In the genomic region with DNA sequence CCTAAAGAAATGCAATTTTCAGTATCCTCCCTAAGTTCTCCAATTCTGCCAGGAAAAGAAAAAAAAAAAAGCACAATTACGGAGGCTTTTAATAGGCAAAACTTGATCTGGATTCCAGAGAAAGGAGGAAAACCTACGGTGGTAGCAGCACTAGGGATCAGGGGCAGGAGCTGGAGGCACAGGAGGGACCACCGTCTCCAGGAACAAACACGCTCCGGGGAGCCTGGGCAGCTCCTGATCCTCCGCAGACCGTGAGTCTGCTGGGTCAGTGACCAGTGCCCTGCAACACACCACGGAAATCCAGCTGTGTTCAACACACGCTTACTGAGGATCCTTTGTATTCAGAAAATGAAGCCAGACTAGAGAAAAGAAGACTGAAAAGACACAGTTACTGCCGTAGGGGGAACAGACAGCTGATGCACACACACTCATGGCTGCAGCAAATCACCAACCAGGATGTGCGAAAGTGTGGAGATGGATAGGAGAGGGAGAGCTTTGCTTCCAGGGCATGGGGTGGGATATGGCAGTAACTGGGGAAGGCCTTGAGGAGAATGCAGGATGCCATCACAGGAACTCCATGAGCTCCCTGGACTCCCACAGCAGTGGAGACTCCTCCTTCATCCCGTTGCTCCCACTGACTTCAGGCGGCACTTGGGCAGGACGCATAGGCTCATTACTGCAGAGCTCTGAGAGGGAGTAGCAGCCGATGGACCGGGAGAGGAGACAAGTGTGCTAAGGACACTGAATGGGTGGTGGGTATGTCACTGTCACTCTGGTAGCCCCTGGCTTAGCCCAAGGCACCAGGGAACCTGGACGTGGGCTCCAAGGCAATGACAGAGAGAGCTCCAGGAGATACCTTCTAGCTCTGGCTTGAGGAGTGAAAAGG, we compare ENCODE assay signal across 19 cellular contexts.
"Had no signal": no experiment of that assay in that cellular context is flagged by ENCODE, and none has a peak within 500 bp of the region (broad histone marks: within the 10 kb centered on the region; RNA-seq: fewer than 3 reads in every experiment).

No MANE protein-coding gene starts in this region.

- H3K4me1 Mint-ChIP-seq: activated naive CD4-positive, alpha-beta T cell treated with anti-CD3 and anti-CD28 coated beads, Interleukin-2, amount 10 ng/mL, durations not matched to agents 7 days and 5 days; activated T-helper 17 cell treated with anti-CD3 and anti-CD28 coated beads, Interleukin-2, amount 50 U/mL, for 72 hours; memory B cell had no signal

- DNase-seq: activated CD4-positive, alpha-beta T cell treated with anti-CD3 and anti-CD28 coated beads for 1 hour; activated CD4-positive, alpha-beta T cell treated with anti-CD3 and anti-CD28 coated beads, Interleukin-2, amount 50 U/mL, for 1 hour; activated CD8-positive, alpha-beta memory T cell treated with anti-CD3 and anti-CD28 coated beads for 24 hours; activated CD8-positive, alpha-beta memory T cell treated with anti-CD3 and anti-CD28 coated beads, Interleukin-2, amount 50 U/mL, for 4 hours; activated naive CD4-positive, alpha-beta T cell treated with anti-CD3 and anti-CD28 coated beads, Interleukin-2, amount 10 ng/mL, durations not matched to agents 7 days and 5 days; activated T-cell treated with anti-CD3 and anti-CD28 coated beads, Interleukin-2, amount 50 U/mL, for 24 hours; amygdala; erythroblast; foreskin fibroblast; kidney glomerular epithelial cell; nephron progenitor cell; stimulated activated CD4-positive, alpha-beta T cell treated with anti-CD3 and anti-CD28 coated beads, Interleukin-12 subunit alpha, Interleukin-12 subunit beta, amount 100 ng/mL, for 4 hours; stimulated activated CD4-positive, alpha-beta T cell treated with anti-CD3 and anti-CD28 coated beads, Interleukin-4, amount 100 ng/mL, for 4 hours; stimulated activated naive CD8-positive, alpha-beta T cell treated with anti-CD3 and anti-CD28 coated beads, Interleukin-15, Interleukin-2, amounts not matched to agents 100 U/mL and 50 U/mL, for 24 hours; T-helper 1 cell; upper lobe of left lung; WERI-Rb-1 had no signal

- H3K36me3 ChIP-seq: WERI-Rb-1 had no signal

- H3K9me3 Mint-ChIP-seq: activated naive CD4-positive, alpha-beta T cell treated with anti-CD3 and anti-CD28 coated beads, Interleukin-2, amount 10 ng/mL, durations not matched to agents 7 days and 5 days; activated T-cell treated with anti-CD3 and anti-CD28 coated beads, Interleukin-2, amount 50 U/mL, for 24 hours; activated T-helper 17 cell treated with anti-CD3 and anti-CD28 coated beads, Interleukin-2, amount 50 U/mL, for 72 hours; memory B cell; nephron progenitor cell had no signal

- H3K27ac Mint-ChIP-seq: activated naive CD4-positive, alpha-beta T cell treated with anti-CD3 and anti-CD28 coated beads, Interleukin-2, amount 10 ng/mL, durations not matched to agents 7 days and 5 days; activated T-cell treated with anti-CD3 and anti-CD28 coated beads, Interleukin-2, amount 50 U/mL, for 24 hours; activated T-helper 17 cell treated with anti-CD3 and anti-CD28 coated beads, Interleukin-2, amount 50 U/mL, for 72 hours; memory B cell; nephron progenitor cell had no signal

- H3K27me3 ChIP-seq: upper lobe of left lung had no signal

- H3K36me3 Mint-ChIP-seq: memory B cell had no signal

- H3K9me3 ChIP-seq: upper lobe of left lung had no signal

- H3K4me1 ChIP-seq: upper lobe of left lung had no signal

- H3K4me3 Mint-ChIP-seq: activated naive CD4-positive, alpha-beta T cell treated with anti-CD3 and anti-CD28 coated beads, Interleukin-2, amount 10 ng/mL, durations not matched to agents 7 days and 5 days; activated T-cell treated with anti-CD3 and anti-CD28 coated beads, Interleukin-2, amount 50 U/mL, for 24 hours; activated T-helper 17 cell treated with anti-CD3 and anti-CD28 coated beads, Interleukin-2, amount 50 U/mL, for 72 hours; memory B cell; nephron progenitor cell had no signal

- ATAC-seq: activated T-helper 17 cell treated with anti-CD3 and anti-CD28 coated beads, Interleukin-2, amount 50 U/mL, for 72 hours; stimulated activated naive CD8-positive, alpha-beta T cell treated with anti-CD3 and anti-CD28 coated beads, Interleukin-15, Interleukin-2, amounts not matched to agents 100 U/mL and 50 U/mL, for 24 hours had no signal

- H3K27me3 Mint-ChIP-seq: activated naive CD4-positive, alpha-beta T cell treated with anti-CD3 and anti-CD28 coated beads, Interleukin-2, amount 10 ng/mL, durations not matched to agents 7 days and 5 days; activated T-cell treated with anti-CD3 and anti-CD28 coated beads, Interleukin-2, amount 50 U/mL, for 24 hours; activated T-helper 17 cell treated with anti-CD3 and anti-CD28 coated beads, Interleukin-2, amount 50 U/mL, for 72 hours had no signal

- H3K4me3 ChIP-seq: upper lobe of left lung had no signal

- H3K27ac ChIP-seq: upper lobe of left lung, WERI-Rb-1 had no signal
